ENCODE assay signal across 2 cellular contexts in genomic region chr7:87474533-87475358, GRCh38.
TF ChIP-seq lines count a peak whose summit lies in the region.

No MANE protein-coding gene starts in this region.

TF ChIP-seq in GM12878, 131 proteins besides CTCF, POLR2A, EP300 and RAD21 (continued from another document and continues in another):
- TF ChIP-seq E4F1 (IDR thresholded peaks at IDR 0.05; ENCODE audit: borderline replicate concordance, partially characterized antibody) (no peak), YBX1 (IDR thresholded peaks at IDR 0.05) (no peak), BCLAF1 (IDR thresholded peaks at IDR 0.05) (no peak), BCL3 (IDR thresholded peaks at IDR 0.05; ENCODE audit: borderline replicate concordance, insufficient read depth, low read depth, low read length, poor library complexity, severe bottlenecking) (peak; percentile 52), SUPT20H (IDR thresholded peaks at IDR 0.05; ENCODE audit: borderline replicate concordance, control insufficient read depth, low read depth, low read length) (no peak), ZSCAN29 (IDR thresholded peaks at IDR 0.05) (0 out of 2 replicates have a peak, but pooled peaks have one; percentile 3), CBFB (IDR thresholded peaks at IDR 0.05; ENCODE audit: low read depth) (peak; percentile 43), CREB1 (IDR thresholded peaks at IDR 0.05; ENCODE audit: low read depth) (peak; percentile 76; the same call in 1 of the 2 replicates), ATF2 (IDR thresholded peaks at IDR 0.05; ENCODE audit: low read length) (peak; percentile 99), CHD4 (IDR thresholded peaks at IDR 0.05) (no peak), SPI1 (IDR thresholded peaks at IDR 0.05; ENCODE audit: borderline replicate concordance, insufficient read depth, low read depth, low read length) (peak; percentile 74), NFXL1 (IDR thresholded peaks at IDR 0.05; ENCODE audit: borderline replicate concordance) (no peak), BMI1 (IDR thresholded peaks at IDR 0.05; ENCODE audit: borderline replicate concordance) (peak; percentile 59; the same call in 1 of the 2 replicates), MTA2 (IDR thresholded peaks at IDR 0.05; ENCODE audit: low read depth) (peak; percentile 96), MEF2B (IDR thresholded peaks at IDR 0.05; ENCODE audit: partially characterized antibody, poor library complexity, severe bottlenecking) (peak; percentile 97), NBN (IDR thresholded peaks at IDR 0.05) (peak; percentile 98), GABPA (IDR thresholded peaks at IDR 0.05; ENCODE audit: low read depth) (peak; percentile 53; the same call in 1 of the 2 replicates), MEF2A (IDR thresholded peaks at IDR 0.05; ENCODE audit: insufficient read depth, low read depth, low read length) (peak; percentile 98), ZNF207 (IDR thresholded peaks at IDR 0.05; ENCODE audit: borderline replicate concordance) (no peak)

TF ChIP-seq in HepG2, 621 proteins besides CTCF, POLR2A, EP300 and RAD21 (continued from another document and continues in another):
- TF ChIP-seq TRAFD1 (CRISPR knock-in tag; IDR thresholded peaks at IDR 0.05; ENCODE audit: borderline replicate concordance) (no peak), TEF (CRISPR knock-in tag; IDR thresholded peaks at IDR 0.05) (peak; percentile 45; the same call in 1 of the 2 replicates), MYPOP (CRISPR knock-in tag; IDR thresholded peaks at IDR 0.05) (no peak), ZNF7 (CRISPR knock-in tag; IDR thresholded peaks at IDR 0.05) (no peak), HNRNPK (IDR thresholded peaks at IDR 0.05; ENCODE audit: low read depth, low read length, poor library complexity, severe bottlenecking) (no peak), KLF13 (CRISPR knock-in tag; IDR thresholded peaks at IDR 0.05) (no peak), MAFG (CRISPR knock-in tag; IDR thresholded peaks at IDR 0.05) (no peak), ZNF567 (CRISPR knock-in tag; IDR thresholded peaks at IDR 0.05; ENCODE audit: borderline replicate concordance) (no peak), ATF6 (CRISPR knock-in tag; conservative IDR thresholded peaks at IDR 0.05) (no peak), RARA (CRISPR knock-in tag; IDR thresholded peaks at IDR 0.05) (0 out of 2 replicates have a peak, but pooled peaks have one; percentile 5), BHLHE40 (IDR thresholded peaks at IDR 0.05; ENCODE audit: low read length) (no peak), NKX3-1 (CRISPR knock-in tag; IDR thresholded peaks at IDR 0.05) (no peak), GATA4 (IDR thresholded peaks at IDR 0.05; ENCODE audit: borderline replicate concordance, low read depth) (no peak), REST (IDR thresholded peaks at IDR 0.05; ENCODE audit: borderline replicate concordance in 1 of 2, low read depth in 1 of 2, low read length in 2 of 2) (no peak), ZNF335 (CRISPR knock-in tag; IDR thresholded peaks at IDR 0.05) (no peak), PRPF4 (IDR thresholded peaks at IDR 0.05; ENCODE audit: low read depth, low read length, poor library complexity, severe bottlenecking) (no peak), SKIL (CRISPR knock-in tag; IDR thresholded peaks at IDR 0.05; ENCODE audit: borderline replicate concordance) (no peak), ZNF646 (CRISPR knock-in tag; IDR thresholded peaks at IDR 0.05) (no peak), ZNF792 (CRISPR knock-in tag; IDR thresholded peaks at IDR 0.05) (no peak), SUZ12 (IDR thresholded peaks at IDR 0.05; ENCODE audit: low read depth, low read length) (no peak), ZNF891 (CRISPR knock-in tag; IDR thresholded peaks at IDR 0.05) (no peak), ZNF138 (CRISPR knock-in tag; IDR thresholded peaks at IDR 0.05; ENCODE audit: low read depth) (no peak), ATRX (CRISPR knock-in tag; IDR thresholded peaks at IDR 0.05; ENCODE audit: borderline replicate concordance) (no peak), HNF4A (CRISPR knock-in tag; IDR thresholded peaks at IDR 0.05) (no peak), HMG20A (CRISPR knock-in tag; IDR thresholded peaks at IDR 0.05; ENCODE audit: borderline replicate concordance) (no peak; the same call in 1 of the 2 replicates), SMC3 (IDR thresholded peaks at IDR 0.05; ENCODE audit: low read length) (no peak), ZFY (CRISPR knock-in tag; IDR thresholded peaks at IDR 0.05) (no peak), BCLAF1 (IDR thresholded peaks at IDR 0.05) (no peak)
